In genomic region chr4:6825403-6825802, GRCh38 we compare ENCODE assay signal across 27 cellular contexts. TPM values are rescaled to one million over a fixed set of nuclear protein-coding genes. Genes with fewer than 3 reads are reported as not detected.
A peak's percentile ranks its signal among the peaks of the same experiment; 100 is the strongest.
DNase-seq lines count a peak whose midpoint lies in the region; ATAC-seq and TF ChIP-seq lines count a peak whose summit lies in the region.
"Had no signal": no experiment of that assay in that cellular context is flagged by ENCODE, and none has a peak within 500 bp of the region (broad histone marks: within the 10 kb centered on the region; RNA-seq: fewer than 3 reads in every experiment).

No MANE protein-coding gene starts in this region.

- no peaks in the 10 kb centered on the region for H3K9me3 Mint-ChIP-seq in activated CD4-positive, alpha-beta T cell treated with anti-CD3 and anti-CD28 coated beads, Interleukin-2, amount 10 ng/mL, durations not matched to agents 24 days and 14 days
- H3K9me3 Mint-ChIP-seq in activated naive CD8-positive, alpha-beta T cell (ENCODE audit: low read depth) = no peaks in the 10 kb centered on the region
- H3K9me3 Mint-ChIP-seq in natural killer cell (no peaks in the 10 kb centered on the region), CD14-positive monocyte (peaks cover 2 to 12% (median 8%) of the 10 kb centered on the region in 7 donors)

- H3K9me3 ChIP-seq in adrenal gland (replicated peaks in 1 of 3) = peaks cover 0 to 9% (median 0%) of the 10 kb centered on the region in 3 donors

- H3K4me3 ChIP-seq in adrenal gland = no peak overlapping the region
- H3K4me3 ChIP-seq: SJCRH30, tibial nerve had no signal

- 88 to 93% (median 90%) methylated on average over 6 of the region's 6 CpGs for WGBS in adrenal gland, 4 donors

- no peak for TF ChIP-seq CTCF in natural killer cell (IDR thresholded peaks at IDR 0.05)
- no peak for TF ChIP-seq CTCF in adrenal gland (IDR thresholded peaks at IDR 0.05)
- TF ChIP-seq CTCF in CD14-positive monocyte (IDR thresholded peaks at IDR 0.05) = no peak

- peaks cover 7 to 11% of the 10 kb centered on the region in 2 donors for H3K4me1 ChIP-seq in adrenal gland (replicated peaks in 1 of 2)

- no peak overlapping the region for H3K4me3 Mint-ChIP-seq in activated CD4-positive, alpha-beta T cell treated with anti-CD3 and anti-CD28 coated beads, Interleukin-2, amount 10 ng/mL, durations not matched to agents 24 days and 14 days
- H3K4me3 Mint-ChIP-seq in activated naive CD8-positive, alpha-beta T cell = no peak overlapping the region
- H3K4me3 Mint-ChIP-seq in natural killer cell = peak overlapping the region; percentile 81
- H3K4me3 Mint-ChIP-seq in CD14-positive monocyte = no peak overlapping the region
- H3K4me3 Mint-ChIP-seq: activated B cell treated with CpG ODN at 0.5 μM for 24 hours, T-cell had no signal

- intact Hi-C loops in activated CD4-positive, alpha-beta T cell treated with anti-CD3 and anti-CD28 coated beads, Interleukin-2, amount 10 ng/mL, durations not matched to agents 24 days and 14 days (cut with micrococcal nuclease) = no loop called here
- intact Hi-C loops in natural killer cell (cut with micrococcal nuclease) = loop anchor here (1.0 kb wide), 1 partner anchor 42 kb away; no protein-coding TSS in a partner anchor
- intact Hi-C loops in adrenal gland (cut with DNase I) = no loop called here
- intact Hi-C loops in CD14-positive monocyte (cut with micrococcal nuclease) = no loop called here

- H3K27ac ChIP-seq in adrenal gland = no peak overlapping the region
- H3K27ac ChIP-seq: SJCRH30, tibial nerve had no signal

- H3K27ac Mint-ChIP-seq in activated CD4-positive, alpha-beta T cell treated with anti-CD3 and anti-CD28 coated beads, Interleukin-2, amount 10 ng/mL, durations not matched to agents 24 days and 14 days = peak overlapping the region; percentile 20
- H3K27ac Mint-ChIP-seq in activated naive CD8-positive, alpha-beta T cell = peak overlapping the region; percentile 67
- H3K27ac Mint-ChIP-seq in natural killer cell (peak overlapping the region; percentile 90 to 95), CD14-positive monocyte (peak overlapping the region in 1 of 7 donors; percentile 57)
- H3K27ac Mint-ChIP-seq: activated B cell treated with CpG ODN at 0.5 μM for 24 hours had no signal

- H3K36me3 ChIP-seq in adrenal gland (replicated peaks in 1 of 2) = peaks cover 0 to 7% of the 10 kb centered on the region in 2 donors

- DNase-seq in activated CD4-positive, alpha-beta T cell treated with anti-CD3 and anti-CD28 coated beads, Interleukin-2, amount 10 ng/mL, durations not matched to agents 24 days and 14 days = no peak
- DNase-seq in activated CD4-positive, alpha-beta T cell treated with anti-CD3 and anti-CD28 coated beads for 48 hours = no peak
- DNase-seq in natural killer cell = no peak
- DNase-seq in adrenal gland = no peak
- no peak for DNase-seq in CD14-positive monocyte (ENCODE audit: low spot score)
- no peak for DNase-seq in medulla oblongata (ENCODE audit: extremely low spot score)
- DNase-seq: 8988T; activated B cell treated with CpG ODN at 0.5 μM for 24 hours; activated CD8-positive, alpha-beta memory T cell treated with anti-CD3 and anti-CD28 coated beads for 24 hours; activated naive CD4-positive, alpha-beta T cell treated with anti-CD3 and anti-CD28 coated beads, Interleukin-2, amount 50 U/mL, for 16 hours; caudate nucleus; dermis blood vessel endothelial cell; DMS153; left cardiac atrium; mammary epithelial cell; MM.1S; NCI-H1417; NCI-H2029 treated with DMSO at 0.1 percent for 48 hours; NCI-H2227 treated with DMSO at 0.1 percent for 48 hours; NCI-H526 treated with DMSO at 0.1 percent for 48 hours; nucleus accumbens; SJCRH30; T-cell had no signal

- H3K27me3 ChIP-seq in adrenal gland = no peaks in the 10 kb centered on the region
- H3K27me3 ChIP-seq: SJCRH30, tibial nerve had no signal

- peaks cover 37% of the 10 kb centered on the region for H3K36me3 Mint-ChIP-seq in activated CD4-positive, alpha-beta T cell treated with anti-CD3 and anti-CD28 coated beads, Interleukin-2, amount 10 ng/mL, durations not matched to agents 24 days and 14 days (ENCODE audit: low read depth)
- peaks cover 10% of the 10 kb centered on the region for H3K36me3 Mint-ChIP-seq in activated naive CD8-positive, alpha-beta T cell
- H3K36me3 Mint-ChIP-seq in natural killer cell (no peaks in the 10 kb centered on the region), CD14-positive monocyte (peaks cover 49 to 62% of the 10 kb centered on the region in 2 donors)

- ATAC-seq in GM18511 (IDR thresholded peaks at IDR 0.05; ENCODE audit: unreplicated experiment) (peak; percentile 57), natural killer cell (peak; percentile 70 to 82 (median 80))
- ATAC-seq: HCT116, left cardiac atrium had no signal

- H3K4me1 Mint-ChIP-seq in activated CD4-positive, alpha-beta T cell treated with anti-CD3 and anti-CD28 coated beads, Interleukin-2, amount 10 ng/mL, durations not matched to agents 24 days and 14 days = peaks cover 9% of the 10 kb centered on the region
- peaks cover 37% of the 10 kb centered on the region for H3K4me1 Mint-ChIP-seq in activated naive CD8-positive, alpha-beta T cell (ENCODE audit: low read depth)
- H3K4me1 Mint-ChIP-seq in natural killer cell (peaks cover 53 to 54% of the 10 kb centered on the region in 2 donors), CD14-positive monocyte (no peaks in the 10 kb centered on the region)
- H3K4me1 Mint-ChIP-seq: activated B cell treated with CpG ODN at 0.5 μM for 24 hours had no signal

- no peaks in the 10 kb centered on the region for H3K27me3 Mint-ChIP-seq in activated CD4-positive, alpha-beta T cell treated with anti-CD3 and anti-CD28 coated beads, Interleukin-2, amount 10 ng/mL, durations not matched to agents 24 days and 14 days
- no peaks in the 10 kb centered on the region for H3K27me3 Mint-ChIP-seq in activated naive CD8-positive, alpha-beta T cell
- H3K27me3 Mint-ChIP-seq in natural killer cell (ENCODE audit: low read depth in 2 of 2) (no peaks in the 10 kb centered on the region), CD14-positive monocyte (ENCODE audit: low read depth in 3 of 3) (no peaks in the 10 kb centered on the region)
- H3K27me3 Mint-ChIP-seq: activated B cell treated with CpG ODN at 0.5 μM for 24 hours, T-cell had no signal

- no peak for TF ChIP-seq POLR2A in adrenal gland (IDR thresholded peaks at IDR 0.05)

RNA-seq across cellular contexts. Expression of gene KIAA0232, which starts 42.9 kb away (rescaled TPM):
- total RNA-seq in activated CD4-positive, alpha-beta T cell treated with anti-CD3 and anti-CD28 coated beads, Interleukin-2, amount 10 ng/mL, durations not matched to agents 24 days and 14 days = 13.6 and 16.7 TPM in 2 replicates
- 10 to 100 TPM; 24.7 to 30.3 (median 28.6) TPM for total RNA-seq in natural killer cell
- 10 to 100 TPM; 21.0 to 45.2 (median 28.1) TPM for total RNA-seq in adrenal gland
- polyA plus RNA-seq in adrenal gland = 10 to 100 TPM in 1 of 3 donors, 1 to 10 TPM in 2; 7.3 to 27.1 (median 8.3) TPM
- polyA plus RNA-seq in CD14-positive monocyte = 10 to 100 TPM; 20.6 to 27.3 TPM
